Comparison of ENCODE assay signal across 8 cellular contexts in the genomic region with DNA sequence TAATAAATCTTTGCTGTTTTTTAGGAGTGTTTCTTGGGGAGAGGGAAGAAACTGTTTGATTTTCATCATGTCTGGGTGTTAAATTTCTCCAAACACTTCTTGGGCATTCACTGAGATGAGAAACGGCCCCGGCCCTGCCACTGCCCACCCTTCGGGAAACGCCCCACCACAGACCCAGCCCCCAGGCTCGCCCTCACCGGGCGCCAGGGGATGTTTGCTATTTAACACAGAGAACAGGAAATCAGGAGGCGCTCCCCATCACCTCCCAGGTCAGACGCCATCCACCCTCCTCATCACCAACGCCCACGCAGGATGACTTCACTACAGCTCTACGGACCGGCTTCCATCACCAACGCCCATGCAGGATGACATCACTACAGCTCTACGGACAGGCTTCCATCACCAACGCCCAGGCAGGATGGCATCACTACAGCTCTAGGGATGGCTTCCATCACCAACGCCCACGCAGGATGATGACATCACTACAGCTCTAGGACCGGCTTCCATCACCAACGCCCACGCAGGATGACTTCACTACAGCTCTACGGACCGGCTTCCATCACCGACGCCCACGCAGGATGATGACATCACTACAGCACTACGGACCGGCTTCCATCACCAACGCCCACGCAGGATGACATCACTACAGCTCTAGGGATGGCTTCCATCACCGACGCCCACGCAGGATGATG. TPM values are rescaled to one million over a fixed set of nuclear protein-coding genes. Genes with fewer than 3 reads are reported as not detected.
DNase-seq lines count a peak whose midpoint lies in the region; FAIRE-seq and TF ChIP-seq lines count a peak whose summit lies in the region.
"Not testable (repeated sequence)": the region's sequence is repeated elsewhere in the genome, so short reads cannot be mapped to it uniquely, and the experiment has no call there.
"Had no signal": no experiment of that assay in that cellular context is flagged by ENCODE, and none has a peak within 500 bp of the region (broad histone marks: within the 10 kb centered on the region; RNA-seq: fewer than 3 reads in every experiment).

No MANE protein-coding gene starts in this region.

- not testable (repeated sequence) for H3K36me3 Mint-ChIP-seq in activated CD4-positive, alpha-beta T cell treated with anti-CD3 and anti-CD28 coated beads, Interleukin-2, amount 10 ng/mL, durations not matched to agents 24 days and 14 days (ENCODE audit: low read depth); activated naive CD4-positive, alpha-beta T cell treated with anti-CD3 and anti-CD28 coated beads, Interleukin-2, amount 50 U/mL, for 24 hours
- H3K36me3 Mint-ChIP-seq in nephron progenitor cell (ENCODE audit: low read depth) = peaks cover 34% of the 10 kb centered on the region

- peak; percentile 20 for FAIRE-seq in HTR-8/SVneo (lab: Jason Lieb, UNC)

- not testable (repeated sequence) for H3K4me3 Mint-ChIP-seq in activated CD4-positive, alpha-beta T cell treated with anti-CD3 and anti-CD28 coated beads, Interleukin-2, amount 10 ng/mL, durations not matched to agents 24 days and 14 days; activated naive CD4-positive, alpha-beta T cell treated with anti-CD3 and anti-CD28 coated beads, Interleukin-2, amount 50 U/mL, for 24 hours; nephron progenitor cell

- H3K27me3 Mint-ChIP-seq in activated CD4-positive, alpha-beta T cell treated with anti-CD3 and anti-CD28 coated beads, Interleukin-2, amount 10 ng/mL, durations not matched to agents 24 days and 14 days; activated naive CD4-positive, alpha-beta T cell treated with anti-CD3 and anti-CD28 coated beads, Interleukin-2, amount 50 U/mL, for 24 hours; nephron progenitor cell (ENCODE audit: low read depth, poor library complexity): not testable (repeated sequence)

- H3K27ac Mint-ChIP-seq in activated CD4-positive, alpha-beta T cell treated with anti-CD3 and anti-CD28 coated beads, Interleukin-2, amount 10 ng/mL, durations not matched to agents 24 days and 14 days = peak overlapping the region; percentile 80
- peak overlapping the region; percentile 23 for H3K27ac Mint-ChIP-seq in activated naive CD4-positive, alpha-beta T cell treated with anti-CD3 and anti-CD28 coated beads, Interleukin-2, amount 50 U/mL, for 24 hours
- peak overlapping the region; percentile 79 for H3K27ac Mint-ChIP-seq in nephron progenitor cell

- peaks cover 12% of the 10 kb centered on the region for H3K4me1 Mint-ChIP-seq in activated CD4-positive, alpha-beta T cell treated with anti-CD3 and anti-CD28 coated beads, Interleukin-2, amount 10 ng/mL, durations not matched to agents 24 days and 14 days
- H3K4me1 Mint-ChIP-seq in activated naive CD4-positive, alpha-beta T cell treated with anti-CD3 and anti-CD28 coated beads, Interleukin-2, amount 50 U/mL, for 24 hours = peaks cover 15% of the 10 kb centered on the region
- peaks cover 26% of the 10 kb centered on the region for H3K4me1 Mint-ChIP-seq in nephron progenitor cell

- not testable (repeated sequence) for DNase-seq in HTR-8/SVneo (ENCODE audit: insufficient read length, low spot score); activated CD4-positive, alpha-beta T cell treated with anti-CD3 and anti-CD28 coated beads, Interleukin-2, amount 10 ng/mL, durations not matched to agents 24 days and 14 days; nephron progenitor cell
- DNase-seq in activated T-cell treated with anti-CD3 and anti-CD28 coated beads for 4 hours (peak; percentile 20), cardiac septum (ENCODE audit: low spot score) (peak; percentile 29)
- peak; percentile 50 for DNase-seq in stimulated activated CD8-positive, alpha-beta memory T cell treated with anti-CD3 and anti-CD28 coated beads, Interleukin-4, amount 100 ng/mL, for 48 hours

- not testable (repeated sequence) for H3K9me3 Mint-ChIP-seq in activated CD4-positive, alpha-beta T cell treated with anti-CD3 and anti-CD28 coated beads, Interleukin-2, amount 10 ng/mL, durations not matched to agents 24 days and 14 days; activated naive CD4-positive, alpha-beta T cell treated with anti-CD3 and anti-CD28 coated beads, Interleukin-2, amount 50 U/mL, for 24 hours
- peaks cover 15% of the 10 kb centered on the region for H3K9me3 Mint-ChIP-seq in nephron progenitor cell

- intact Hi-C loops in activated CD4-positive, alpha-beta T cell treated with anti-CD3 and anti-CD28 coated beads, Interleukin-2, amount 10 ng/mL, durations not matched to agents 24 days and 14 days (cut with micrococcal nuclease); cardiac septum (cut with DNase I): not testable (repeated sequence)

- not testable (repeated sequence) for TF ChIP-seq CTCF in nephron progenitor cell (IDR thresholded peaks at IDR 0.05)

RNA-seq across cellular contexts. Expression of a gene that starts 27.4 kb away (rescaled TPM):
- 0.09 TPM in 1 of 2 replicates, not detected in the other for total RNA-seq in activated CD4-positive, alpha-beta T cell treated with anti-CD3 and anti-CD28 coated beads, Interleukin-2, amount 10 ng/mL, durations not matched to agents 24 days and 14 days
- total RNA-seq in cardiac septum = 2.9 TPM
- total RNA-seq: CD4-positive, alpha-beta memory T cell had no signal

RNA-seq across cellular contexts. Expression of a gene that starts 44.7 kb away (rescaled TPM):
- 19.9 and 24.2 TPM in 2 replicates for total RNA-seq in activated CD4-positive, alpha-beta T cell treated with anti-CD3 and anti-CD28 coated beads, Interleukin-2, amount 10 ng/mL, durations not matched to agents 24 days and 14 days
- 8.8 TPM for total RNA-seq in cardiac septum

Comparison
In these comparisons a context has a peak if more than half of its experiments do, and no peak if none do; other contexts are left out.
1. H3K27ac Mint-ChIP-seq: peak in every context shown above with its lines; median percentile 80 in activated CD4-positive, alpha-beta T cell treated with anti-CD3 and anti-CD28 coated beads, Interleukin-2, amount 10 ng/mL, durations not matched to agents 24 days and 14 days; 79 in nephron progenitor cell; 23 in activated naive CD4-positive, alpha-beta T cell treated with anti-CD3 and anti-CD28 coated beads, Interleukin-2, amount 50 U/mL, for 24 hours.